23 cellular contexts compared by ENCODE assay signal in genomic region chr20:18615020-18615652, GRCh38. TPM values are rescaled to one million over a fixed set of nuclear protein-coding genes. Genes with fewer than 3 reads are reported as not detected.
DNase-seq lines count a peak whose midpoint lies in the region; ATAC-seq and TF ChIP-seq lines count a peak whose summit lies in the region.
"Had no signal": no experiment of that assay in that cellular context is flagged by ENCODE, and none has a peak within 500 bp of the region (broad histone marks: within the 10 kb centered on the region; RNA-seq: fewer than 3 reads in every experiment).

No MANE protein-coding gene starts in this region.

- no peaks in the 10 kb centered on the region for H3K27me3 ChIP-seq in right lobe of liver
- H3K27me3 ChIP-seq: BLaER1 treated with 17β-estradiol and CSF1 and Interleukin-3, amounts not matched to agents 10 nM and 100 nM; cardiac muscle cell; neural progenitor cell; suprapubic skin had no signal

- no peaks in the 10 kb centered on the region for H3K4me1 ChIP-seq in right lobe of liver
- H3K4me1 ChIP-seq: neural progenitor cell had no signal

- ATAC-seq in activated naive CD4-positive, alpha-beta T cell treated with anti-CD3 and anti-CD28 coated beads, Interleukin-2, amount 50 U/mL, for 72 hours = no peak
- no peak for ATAC-seq in right lobe of liver

- no peak overlapping the region for H3K27ac ChIP-seq in right lobe of liver
- H3K27ac ChIP-seq: BLaER1 treated with 17β-estradiol and CSF1 and Interleukin-3, amounts not matched to agents 10 nM and 100 nM; cardiac muscle cell; neural progenitor cell; prostate gland; suprapubic skin; WERI-Rb-1 had no signal

- WGBS in right lobe of liver (ENCODE audit: insufficient coverage, low coverage, low lambda C conversion rate, missing lambda C conversion rate) = 50% methylated on average over 2 of the region's 5 CpGs

- H3K4me3 ChIP-seq in right lobe of liver = no peak overlapping the region
- H3K4me3 ChIP-seq: BLaER1 treated with 17β-estradiol and CSF1 and Interleukin-3, amounts not matched to agents 10 nM and 100 nM; cardiac muscle cell; neural progenitor cell; prostate gland; suprapubic skin had no signal

- H3K9me3 Mint-ChIP-seq in activated naive CD4-positive, alpha-beta T cell treated with anti-CD3 and anti-CD28 coated beads, Interleukin-2, amount 50 U/mL, for 72 hours = no peaks in the 10 kb centered on the region
- H3K9me3 Mint-ChIP-seq: dendritic cell treated with granulocyte-macrophage colony-stimulating factor and Interleukin-4, amounts not matched to agents 40 ng/mL and 50 ng/mL, for 4 days; IgD-negative memory B cell had no signal

- H3K9me3 ChIP-seq in right lobe of liver = no peaks in the 10 kb centered on the region
- H3K9me3 ChIP-seq: prostate gland, suprapubic skin had no signal

- TF ChIP-seq POLR2A in right lobe of liver (IDR thresholded peaks at IDR 0.05) = no peak

- intact Hi-C loops in right lobe of liver (cut with DNase I) = no loop called here

- DNase-seq in activated naive CD4-positive, alpha-beta T cell treated with anti-CD3 and anti-CD28 coated beads, Interleukin-2, amount 50 U/mL, for 72 hours (ENCODE audit: low spot score in 2 of 2) = no peak
- DNase-seq in activated naive CD4-positive, alpha-beta T cell (lab: John Stamatoyannopoulos, UW) = no peak
- DNase-seq in astrocyte of the hippocampus (ENCODE audit: low read depth, low spot score) (peak; percentile 22), midbrain (lab: John Stamatoyannopoulos, UW) (peak; percentile 25), AG20443 (ENCODE audit: low spot score) (no peak), right lobe of liver (no peak), EL (no peak), kidney tubule cell (ENCODE audit: low spot score) (no peak)
- DNase-seq: activated gamma-delta T cell; amniotic stem cell; HCEC 1CT; NCI-H1105; NCI-H2029; NCI-H748 treated with DMSO at 0.1 percent for 48 hours; stimulated activated CD8-positive, alpha-beta memory T cell treated with anti-CD3 and anti-CD28 coated beads, Interleukin-4, amount 100 ng/mL, for 48 hours; WERI-Rb-1 had no signal

- no peak for TF ChIP-seq CTCF in right lobe of liver (IDR thresholded peaks at IDR 0.05)

- H3K36me3 ChIP-seq in right lobe of liver = no peaks in the 10 kb centered on the region
- H3K36me3 ChIP-seq: BLaER1 treated with 17β-estradiol and CSF1 and Interleukin-3, amounts not matched to agents 10 nM and 100 nM; cardiac muscle cell; neural progenitor cell; prostate gland; WERI-Rb-1 had no signal

- no peaks in the 10 kb centered on the region for H3K36me3 Mint-ChIP-seq in activated naive CD4-positive, alpha-beta T cell treated with anti-CD3 and anti-CD28 coated beads, Interleukin-2, amount 50 U/mL, for 72 hours

- H3K27ac Mint-ChIP-seq in activated naive CD4-positive, alpha-beta T cell treated with anti-CD3 and anti-CD28 coated beads, Interleukin-2, amount 50 U/mL, for 72 hours = peak overlapping the region; percentile 27 to 82
- H3K27ac Mint-ChIP-seq: neural progenitor cell had no signal

RNA-seq across cellular contexts. Expression of gene DTD1, which starts 27.3 kb away (rescaled TPM):
- total RNA-seq in activated naive CD4-positive, alpha-beta T cell treated with anti-CD3 and anti-CD28 coated beads, Interleukin-2, amount 50 U/mL, for 72 hours = 10 to 100 TPM; 25.3 to 54.3 TPM
- total RNA-seq in right lobe of liver = 10 to 100 TPM in 2 of 6 experiments, 1 to 10 TPM in 4; 5.4 to 21.2 (median 7.5) TPM

RNA-seq across cellular contexts. Expression of gene SMIM26, which starts 47.9 kb away (rescaled TPM):
- total RNA-seq in activated naive CD4-positive, alpha-beta T cell treated with anti-CD3 and anti-CD28 coated beads, Interleukin-2, amount 50 U/mL, for 72 hours = 10 to 100 TPM; 70.3 to 85.5 TPM
- total RNA-seq in right lobe of liver = 100 to 1,000 TPM in 1 of 6 experiments, 10 to 100 TPM in 5; 38.5 to 104 (median 42.4) TPM

Comparison
In these comparisons a context has a peak if more than half of its experiments do, and no peak if none do; other contexts are left out.
1. DNase-seq: peak in astrocyte of the hippocampus (single experiment) and midbrain (single experiment); none in activated naive CD4-positive, alpha-beta T cell treated with anti-CD3 and anti-CD28 coated beads, Interleukin-2, amount 50 U/mL, for 72 hours (0 of 2), activated naive CD4-positive, alpha-beta T cell (0 of 4), AG20443 (single experiment), right lobe of liver (0 of 3), EL (single experiment) and kidney tubule cell (single experiment).